20 cellular contexts compared by ENCODE assay signal in genomic region chr20:50244352-50245149, GRCh38. TPM values are rescaled to one million over a fixed set of nuclear protein-coding genes. Genes with fewer than 3 reads are reported as not detected.
DNase-seq lines count a peak whose midpoint lies in the region; ATAC-seq and TF ChIP-seq lines count a peak whose summit lies in the region.
"Had no signal": no experiment of that assay in that cellular context is flagged by ENCODE, and none has a peak within 500 bp of the region (broad histone marks: within the 10 kb centered on the region; RNA-seq: fewer than 3 reads in every experiment).

No MANE protein-coding gene starts in this region.

- CTCF ChIA-PET in Panc1 (lab: Charles Lee) = no interaction called here

- H2AK5ac ChIP-seq in mesenchymal stem cell (ENCODE audit: low read length, severe bottlenecking) = no peak overlapping the region

- H2BK5ac ChIP-seq in mesenchymal stem cell (ENCODE audit: low read depth, low read length, poor library complexity, severe bottlenecking) = no peak overlapping the region

- in situ Hi-C loops in Panc1 (cut with HindIII; ENCODE audit: low pct_unique_long_range_greater_than_20kb, low sequenced_read_pairs) = no loop called here

- intact Hi-C loops in Panc1 (cut with micrococcal nuclease; ENCODE audit: unreplicated experiment) = no loop called here
- intact Hi-C loops in vagina (cut with DNase I) = no loop called here

- no peak overlapping the region for H2AFZ ChIP-seq in mesenchymal stem cell (ENCODE audit: low read depth, low read length)
- H2AFZ ChIP-seq: GM23248 had no signal

- H3K14ac ChIP-seq in mesenchymal stem cell (ENCODE audit: low read length in 2 of 2) = peak overlapping the region in 1 of 2 experiments; percentile 8

- H3K4me2 ChIP-seq in mesenchymal stem cell (ENCODE audit: low read length, poor library complexity, severe bottlenecking) = no peak overlapping the region

- H3K4ac ChIP-seq in mesenchymal stem cell (ENCODE audit: low read depth in 1 of 2, low read length in 2 of 2) = no peak overlapping the region

- POLR2A ChIA-PET in Panc1 (lab: Charles Lee) = interaction anchor here (0.7 kb wide), 1 partner anchor 64 kb away, joined by 4 read pairs; no protein-coding TSS in a partner anchor

- peak overlapping the region in 1 of 2 experiments; percentile 1 for H3K18ac ChIP-seq in mesenchymal stem cell (ENCODE audit: low read depth in 1 of 2, low read length in 2 of 2)

- H3K27me3 ChIP-seq in Panc1 (ENCODE audit: control insufficient read depth, insufficient read depth, low read length) = no peaks in the 10 kb centered on the region
- no peaks in the 10 kb centered on the region for H3K27me3 ChIP-seq in mesenchymal stem cell (ENCODE audit: control insufficient read depth in 1 of 2, insufficient read depth in 1 of 2, low read length in 2 of 2)
- H3K27me3 ChIP-seq in vagina = no peaks in the 10 kb centered on the region
- H3K27me3 ChIP-seq: brain microvascular endothelial cell, transverse colon had no signal

- no peak overlapping the region for H2BK15ac ChIP-seq in mesenchymal stem cell (ENCODE audit: low read depth, poor library complexity, severe bottlenecking)

- peak overlapping the region; percentile 19 to 46 for H2BK12ac ChIP-seq in mesenchymal stem cell (ENCODE audit: low read length in 2 of 2)

- peak overlapping the region; percentile 5 for H3K9ac ChIP-seq in mesenchymal stem cell (ENCODE audit: low read length)
- H3K9ac ChIP-seq: GM23248 had no signal

- no peak overlapping the region for H4K8ac ChIP-seq in mesenchymal stem cell (ENCODE audit: low read length)

- peak overlapping the region; percentile 35 for H4K91ac ChIP-seq in mesenchymal stem cell (ENCODE audit: low read length)

- H3K36me3 ChIP-seq in Panc1 (ENCODE audit: control insufficient read depth, insufficient read depth, low read length) (no peaks in the 10 kb centered on the region), mesenchymal stem cell (ENCODE audit: control insufficient read depth in 1 of 2, insufficient read depth in 2 of 2, low read depth in 1 of 2, low read length in 2 of 2) (no peaks in the 10 kb centered on the region), vagina (no peaks in the 10 kb centered on the region)
- H3K36me3 ChIP-seq: brain microvascular endothelial cell, transverse colon had no signal

- no peaks in the 10 kb centered on the region for H3K79me1 ChIP-seq in mesenchymal stem cell (replicated peaks; ENCODE audit: low read length, poor library complexity, severe bottlenecking)

- peak overlapping the region; percentile 30 for H3K27ac ChIP-seq in Panc1 (ENCODE audit: low read length)
- H3K27ac ChIP-seq in cingulate gyrus (ENCODE audit: low read depth, low read length) = peak overlapping the region; percentile 10
- no peak overlapping the region for H3K27ac ChIP-seq in mesenchymal stem cell (ENCODE audit: low read length, poor library complexity, severe bottlenecking)
- peak overlapping the region; percentile 56 for H3K27ac ChIP-seq in vagina
- H3K27ac ChIP-seq: brain microvascular endothelial cell, transverse colon had no signal

- H3K4me1 ChIP-seq in Panc1 (ENCODE audit: control insufficient read depth, insufficient read depth, low read length) (peaks cover 43% of the 10 kb centered on the region), mesenchymal stem cell (ENCODE audit: control insufficient read depth, insufficient read depth, low read depth, low read length) (peaks cover 8% of the 10 kb centered on the region), vagina (peaks cover 19% of the 10 kb centered on the region)

- H3K23ac ChIP-seq in mesenchymal stem cell (ENCODE audit: low read length in 2 of 2) = no peak overlapping the region

- DNase-seq in Panc1 (ENCODE audit: low read depth, low spot score) (no peak), mesenchymal stem cell (no peak), vagina (ENCODE audit: extremely low spot score in 2 of 2) (no peak), occipital lobe (lab: John Stamatoyannopoulos, UW) (no peak)
- DNase-seq: activated CD4-positive, alpha-beta T cell treated with anti-CD3 and anti-CD28 coated beads for 1 hour; brain microvascular endothelial cell; CD8-positive, alpha-beta T cell; foreskin melanocyte; naive thymus-derived CD8-positive, alpha-beta T cell; NCI-H510A treated with DMSO at 0.1 percent for 48 hours; NK-92 treated with Interleukin-12 subunit alpha and Interleukin-12 subunit beta, amount 100 ng/mL, for 24 hours; stimulated activated CD4-positive, alpha-beta T cell treated with anti-CD3 and anti-CD28 coated beads, Interleukin-1b, Interleukin-23, amount 100 ng/mL, for 48 hours; transverse colon had no signal

- no peak for TF ChIP-seq CTCF in Panc1 (IDR thresholded peaks at IDR 0.05)
- TF ChIP-seq CTCF in vagina (IDR thresholded peaks at IDR 0.05) = no peak

- no peak for TF ChIP-seq POLR2A in vagina (IDR thresholded peaks at IDR 0.05)

- no TSS peak for BruUV-seq in Panc1 (replicated peaks; lab: Mats Ljungman, UMichigan)

- ATAC-seq in Panc1 (no peak), GM21381 (IDR thresholded peaks at IDR 0.05; ENCODE audit: unreplicated experiment) (no peak), HG03175 (IDR thresholded peaks at IDR 0.05; ENCODE audit: unreplicated experiment) (no peak)
- ATAC-seq: activated T-helper 17 cell treated with anti-CD3 and anti-CD28 coated beads, Interleukin-2, amount 50 U/mL, for 72 hours; CD8-positive, alpha-beta T cell; GM12878; naive thymus-derived CD8-positive, alpha-beta T cell; stimulated activated memory B cell treated with anti-CD40 and anti-IgM and Interleukin-4, amounts not matched to agents 10 μg/mL and 1 μg/mL and 100 μg/mL, for 72 hours had no signal

- WGBS in mesenchymal stem cell = 90% methylated on average over 9 of the region's 9 CpGs

- H3K4me3 ChIP-seq in Panc1 (ENCODE audit: low read depth in 2 of 2, low read length in 2 of 2) (no peak overlapping the region), mesenchymal stem cell (ENCODE audit: insufficient read depth in 1 of 2, low read depth in 1 of 2, low read length in 2 of 2) (no peak overlapping the region), vagina (no peak overlapping the region)
- H3K4me3 ChIP-seq: GM12878, GM23248, transverse colon had no signal

- no peaks in the 10 kb centered on the region for H3K9me3 ChIP-seq in Panc1 (ENCODE audit: control insufficient read depth, insufficient read depth, low read depth, low read length)
- no peaks in the 10 kb centered on the region for H3K9me3 ChIP-seq in mesenchymal stem cell (ENCODE audit: control insufficient read depth, low read length)
- H3K9me3 ChIP-seq in vagina = no peaks in the 10 kb centered on the region
- H3K9me3 ChIP-seq: transverse colon had no signal

- no peak overlapping the region for H2BK120ac ChIP-seq in mesenchymal stem cell (ENCODE audit: low read depth, low read length)

RNA-seq across cellular contexts. Expression of gene CEBPB, which starts 53.9 kb away (rescaled TPM):
- 52.1 TPM for total RNA-seq in Panc1 (2021; ENCODE audit: unreplicated experiment)
- polyA plus RNA-seq in Panc1 (2012; ENCODE audit: insufficient read length) = 80.9 TPM
- 130 TPM for polyA plus RNA-seq in mesenchymal stem cell (2013, experiment 1 of 2)
- polyA plus RNA-seq in mesenchymal stem cell (2013, experiment 2 of 2) = 131 TPM
- 264 TPM for total RNA-seq in vagina
- 0.78 TPM for total RNA-seq in occipital lobe

Comparison
In these comparisons a context has a peak if more than half of its experiments do, and no peak if none do; other contexts are left out.
1. RNA of gene CEBPB, which starts 53.9 kb away (total RNA-seq): 264 TPM in vagina (single experiment) and 52.1 TPM in Panc1 (single experiment); 0.78 TPM in occipital lobe (single experiment); every median in the first group is over 10 times any median in the second.